Comparison of ENCODE assay signal across 8 cellular contexts in genomic region chr12:51238510-51239334, GRCh38. TPM values are rescaled to one million over a fixed set of nuclear protein-coding genes. Genes with fewer than 3 reads are reported as not detected.
DNase-seq lines count a peak whose midpoint lies in the region; FAIRE-seq and TF ChIP-seq lines count a peak whose summit lies in the region.

A gene with protein sequence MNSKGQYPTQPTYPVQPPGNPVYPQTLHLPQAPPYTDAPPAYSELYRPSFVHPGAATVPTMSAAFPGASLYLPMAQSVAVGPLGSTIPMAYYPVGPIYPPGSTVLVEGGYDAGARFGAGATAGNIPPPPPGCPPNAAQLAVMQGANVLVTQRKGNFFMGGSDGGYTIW (plus strand): TSS chr12:51238826. CDS start chr12:51238908, 82 bp downstream.

- H3K27ac ChIP-seq in H9 (ENCODE audit: insufficient read length, low read depth, low read length) (peak within 1 kb of the TSS; percentile 72), stomach smooth muscle (ENCODE audit: low read length) (peak within 1 kb of the TSS; percentile 100)

- no peaks in the 10 kb centered on the region for H4K20me1 ChIP-seq in H9 (ENCODE audit: control insufficient read depth, insufficient read depth, insufficient read length)

- H3K4ac ChIP-seq in H9 (ENCODE audit: low read depth, low read length), result peak within 1 kb of the TSS; percentile 59; the same call in 1 of the 2 replicates

- DNase-seq in H9 (peak; percentile 99), M059J (ENCODE audit: low read depth) (peak; percentile 92), SHP77 (lab: John Stamatoyannopoulos, UW) (peak; percentile 91 to 93), fibroblast of the conjunctiva (ENCODE audit: low read depth) (peak; percentile 92), neural crest cell (ENCODE audit: low read depth, low spot score) (peak; percentile 82)
- DNase-seq in activated effector memory CD4-positive, alpha-beta T cell treated with anti-CD3 and anti-CD28 coated beads, Interleukin-2, amount 50 U/mL, for 16 hours, result peak; percentile 98

- peak within 1 kb of the TSS; percentile 5 for H4K8ac ChIP-seq in H9 (replicated peaks; ENCODE audit: insufficient read length, low read depth, low read length)

- H4K5ac ChIP-seq in H9 (ENCODE audit: insufficient read length, low read depth, low read length), result peak within 1 kb of the TSS; percentile 14

- H3K79me1 ChIP-seq in H9 (ENCODE audit: insufficient read depth, low read depth, low read length, poor library complexity, severe bottlenecking), result no peaks in the 10 kb centered on the region

- peaks cover 4% of the 10 kb centered on the region for H3K23me2 ChIP-seq in H9 (ENCODE audit: insufficient read length, low read depth, low read length, poor library complexity, severe bottlenecking)

- H3K18ac ChIP-seq in H9 (ENCODE audit: insufficient read length, low read depth, low read length), result peak within 1 kb of the TSS; percentile 86

- peaks cover 25 to 26% of the 10 kb centered on the region in 2 donors for H3K36me3 ChIP-seq in stomach smooth muscle (ENCODE audit: control insufficient read depth in 2 of 2, insufficient read depth in 2 of 2, low read length in 2 of 2)

- H3K9ac ChIP-seq in H9 (ENCODE audit: extremely low read depth, insufficient read length, low read length), result peak within 1 kb of the TSS; percentile 87
- peak within 1 kb of the TSS; percentile 100 for H3K9ac ChIP-seq in stomach smooth muscle (ENCODE audit: low read length in 2 of 2)

- H3K14ac ChIP-seq in H9 (ENCODE audit: insufficient read depth, low read length), result peak within 1 kb of the TSS; percentile 96

- H3K79me2 ChIP-seq in H9 (ENCODE audit: insufficient read depth, low read length), result peaks cover 2% of the 10 kb centered on the region; the same call in 1 of the 2 replicates

- H2BK15ac ChIP-seq in H9 (ENCODE audit: low read depth, low read length), result no peak within 1 kb of the TSS

- peak within 1 kb of the TSS; percentile 6 for H2AFZ ChIP-seq in H9 (ENCODE audit: low read length)

- H3T11ph ChIP-seq in H9 (ENCODE audit: low read length), result no peak within 1 kb of the TSS

- H3K4me1 ChIP-seq in H9 (ENCODE audit: insufficient read depth, low read length) (peaks cover 2% of the 10 kb centered on the region; the same call in 1 of the 2 replicates), stomach smooth muscle (ENCODE audit: control insufficient read depth, insufficient read depth, low read length) (peaks cover 22% of the 10 kb centered on the region)

- no peak within 1 kb of the TSS for H2AK5ac ChIP-seq in H9 (ENCODE audit: insufficient read length, low read length)

- TF ChIP-seq CTCF in H9 (conservative IDR thresholded peaks at IDR 0.05) (no peak; the same call in 2 of the 3 replicates), neural crest cell (conservative IDR thresholded peaks at IDR 0.05) (peak; percentile 7)

- H3K9me3 Mint-ChIP-seq in H9 (no peaks in the 10 kb centered on the region), neural crest cell (no peaks in the 10 kb centered on the region)

- peak within 1 kb of the TSS; percentile 99 to 100 (median 100) for H3K27ac Mint-ChIP-seq in H9
- H3K27ac Mint-ChIP-seq in neural crest cell (ENCODE audit: unreplicated experiment), result peak within 1 kb of the TSS; percentile 99

- no peak within 1 kb of the TSS for H2BK20ac ChIP-seq in H9 (ENCODE audit: low read depth, low read length, poor library complexity, severe bottlenecking)

- H4K91ac ChIP-seq in H9 (ENCODE audit: insufficient read length, low read depth, low read length), result no peak within 1 kb of the TSS

- no peak within 1 kb of the TSS for H2BK12ac ChIP-seq in H9 (ENCODE audit: insufficient read length, low read depth, low read length)

- H3K9me3 ChIP-seq in H9 (ENCODE audit: control insufficient read depth, low read depth, low read length) (no peaks in the 10 kb centered on the region), stomach smooth muscle (ENCODE audit: control insufficient read depth in 2 of 2, low read length in 2 of 2) (no peaks in the 10 kb centered on the region)

- H3K27me3 ChIP-seq in H9 (ENCODE audit: insufficient read depth, low read length) (no peaks in the 10 kb centered on the region), stomach smooth muscle (ENCODE audit: control insufficient read depth in 1 of 2, insufficient read depth in 2 of 2, low read length in 2 of 2) (no peaks in the 10 kb centered on the region)

- no peak within 1 kb of the TSS for H3K56ac ChIP-seq in H9 (ENCODE audit: insufficient read length, low read depth, low read length)

- H3K23ac ChIP-seq in H9 (ENCODE audit: insufficient read length, low read depth, low read length), result no peak within 1 kb of the TSS

- peak within 1 kb of the TSS; percentile 94 to 98 for H3K4me3 Mint-ChIP-seq in H9
- peak within 1 kb of the TSS; percentile 97 for H3K4me3 Mint-ChIP-seq in neural crest cell

- H3K36me3 Mint-ChIP-seq in H9 (ENCODE audit: insufficient read depth in 1 of 3, low read depth in 3 of 3) (peaks cover 26 to 36% (median 28%) of the 10 kb centered on the region in 3 experiments), neural crest cell (ENCODE audit: low read depth) (peaks cover 11% of the 10 kb centered on the region)

- peak within 1 kb of the TSS; percentile 99 to 100 for H3K4me3 ChIP-seq in stomach smooth muscle (ENCODE audit: low read length in 2 of 2)

- peak within 1 kb of the TSS; percentile 99 for H2BK120ac ChIP-seq in H9 (ENCODE audit: low read depth, low read length, poor library complexity, severe bottlenecking)

- peak; percentile 73 for FAIRE-seq in G401.6 (lab: Jason Lieb, UNC)

- no CpG with 5 or more reads among the region's 70 CpGs for WGBS in H9 (ENCODE audit: extremely low coverage, insufficient read length, low lambda C conversion rate)

- H3K4me2 ChIP-seq in H9 (ENCODE audit: insufficient read depth, insufficient read length, low read length), result peak within 1 kb of the TSS; percentile 78

- H3K27me3 Mint-ChIP-seq in H9 (ENCODE audit: low read depth) (no peaks in the 10 kb centered on the region), neural crest cell (ENCODE audit: low read depth) (no peaks in the 10 kb centered on the region)

- peak within 1 kb of the TSS; percentile 42 for H2BK5ac ChIP-seq in H9 (ENCODE audit: insufficient read length, low read length)

- H3K4me1 Mint-ChIP-seq in H9, result peaks cover 11 to 14% of the 10 kb centered on the region in 2 experiments
- H3K4me1 Mint-ChIP-seq in neural crest cell, result peaks cover 20% of the 10 kb centered on the region

RNA-seq across cellular contexts. Expression of the gene that starts here (rescaled TPM):
- total RNA-seq in H9 (2021), result 23.6 and 25.8 TPM in 2 replicates
- 480 and 492 TPM in 2 replicates for total RNA-seq in M059J (2014; rRNA removed; shearing (Covaris generic))
- 70.0 and 80.4 TPM in 2 replicates for total RNA-seq in neural crest cell

Comparison
In these comparisons a context has a peak if more than half of its experiments do, and no peak if none do; other contexts are left out.
1. Peak in every context shown above with its lines: DNase-seq, H3K4me3 ChIP-seq and H3K27ac ChIP-seq.